In genomic region chr17:79207957-79208356, GRCh38 we compare ENCODE assay signal across 14 cellular contexts.
DNase-seq lines count a peak whose midpoint lies in the region; ATAC-seq and TF ChIP-seq lines count a peak whose summit lies in the region.
"Had no signal": no experiment of that assay in that cellular context is flagged by ENCODE, and none has a peak within 500 bp of the region (broad histone marks: within the 10 kb centered on the region; RNA-seq: fewer than 3 reads in every experiment).

No MANE protein-coding gene starts in this region.

- H2BK5ac ChIP-seq in IMR-90 (ENCODE audit: low read depth, low read length, poor library complexity, severe bottlenecking): no peak overlapping the region

- no peaks in the 10 kb centered on the region for H3K79me1 ChIP-seq in IMR-90 (ENCODE audit: low read depth in 1 of 2, low read length in 2 of 2)

- peak overlapping the region; percentile 3 for H2AFZ ChIP-seq in IMR-90 (replicated peaks; ENCODE audit: low read length, poor library complexity)

- H3K23ac ChIP-seq in IMR-90 (ENCODE audit: low read depth, low read length): no peak overlapping the region

- no peak overlapping the region for H2BK15ac ChIP-seq in IMR-90 (ENCODE audit: low read depth, low read length)

- TF ChIP-seq RAD21 in IMR-90 (IDR thresholded peaks at IDR 0.05; ENCODE audit: low read length): no peak

- no peak overlapping the region for H2BK120ac ChIP-seq in IMR-90 (ENCODE audit: low read depth, low read length)

- H3K36me3 ChIP-seq in IMR-90 (ENCODE audit: control insufficient read depth, insufficient read depth, low read length): no peaks in the 10 kb centered on the region
- no peaks in the 10 kb centered on the region for H3K36me3 ChIP-seq in endodermal cell (ENCODE audit: control insufficient read depth, insufficient read depth, low read length)
- H3K36me3 ChIP-seq: HAP-1 had no signal

- POLR2A ChIA-PET in IMR-90 (lab: Charles Lee; ENCODE audit: unreplicated experiment): no interaction called here

- ATAC-seq in IMR-90 (ENCODE audit: low read depth): no peak
- ATAC-seq in left colon: no peak
- ATAC-seq in GM21825 (IDR thresholded peaks at IDR 0.05; ENCODE audit: unreplicated experiment): no peak

- H3K9me1 ChIP-seq in IMR-90 (ENCODE audit: insufficient read depth, low read length): no peaks in the 10 kb centered on the region

- H3K4me3 Mint-ChIP-seq in endodermal cell: no peak overlapping the region
- H3K4me3 Mint-ChIP-seq: CD14-positive monocyte; CD8-positive, alpha-beta memory T cell had no signal

- H3K4me1 Mint-ChIP-seq in endodermal cell: peaks cover 4% of the 10 kb centered on the region
- H3K4me1 Mint-ChIP-seq: CD14-positive monocyte; CD8-positive, alpha-beta memory T cell had no signal

- H3K4me3 ChIP-seq in IMR-90 (ENCODE audit: insufficient read depth, low read depth, low read length) (no peak overlapping the region), endodermal cell (ENCODE audit: low read length) (no peak overlapping the region)
- H3K4me3 ChIP-seq: HAP-1 had no signal

- peaks cover 28% of the 10 kb centered on the region; the same call in 1 of the 2 replicates for H3K27me3 ChIP-seq in IMR-90 (ENCODE audit: control insufficient read depth, insufficient read depth, low read length)
- no peaks in the 10 kb centered on the region for H3K27me3 ChIP-seq in endodermal cell (ENCODE audit: control insufficient read depth, insufficient read depth, low read length, poor library complexity, severe bottlenecking)

- no peak for TF ChIP-seq POLR2A in IMR-90 (IDR thresholded peaks at IDR 0.05; ENCODE audit: low read depth, low read length)

- no peak overlapping the region for H3K56ac ChIP-seq in IMR-90 (ENCODE audit: extremely low read depth, insufficient read depth, low read length)

- H4K8ac ChIP-seq in IMR-90 (ENCODE audit: low read depth in 2 of 2, low read length in 2 of 2): no peak overlapping the region

- in situ Hi-C loops in IMR-90 (cut with MboI; ENCODE audit: low sequenced_read_pairs): no loop called here

- TF ChIP-seq CTCF in IMR-90 (conservative IDR thresholded peaks at IDR 0.05; ENCODE audit: low read depth, low read length): no peak
- no peak for TF ChIP-seq CTCF in endodermal cell (conservative IDR thresholded peaks at IDR 0.05)

- H3K27ac Mint-ChIP-seq in endodermal cell: no peak overlapping the region
- H3K27ac Mint-ChIP-seq: CD14-positive monocyte had no signal

- no peak overlapping the region for H3K14ac ChIP-seq in IMR-90 (replicated peaks; ENCODE audit: low read depth, low read length)

- H3K27ac ChIP-seq in IMR-90 (ENCODE audit: insufficient read depth, low read length): no peak overlapping the region
- no peak overlapping the region for H3K27ac ChIP-seq in endodermal cell (ENCODE audit: low read depth, low read length)
- H3K27ac ChIP-seq: 22Rv1 had no signal

- H3K4ac ChIP-seq in IMR-90 (ENCODE audit: low read depth, low read length): no peak overlapping the region

- H3K9ac ChIP-seq in IMR-90 (ENCODE audit: low read depth, low read length) (no peak overlapping the region), endodermal cell (ENCODE audit: extremely low read depth, low read length, poor library complexity, severe bottlenecking) (no peak overlapping the region)

- H3K9me3 ChIP-seq in IMR-90 (ENCODE audit: control insufficient read depth, insufficient read depth, low read length): no peaks in the 10 kb centered on the region
- H3K9me3 ChIP-seq in endodermal cell (ENCODE audit: control insufficient read depth, low read length): no peaks in the 10 kb centered on the region
- H3K9me3 ChIP-seq: Caco-2, HAP-1 had no signal

- H2AK5ac ChIP-seq in IMR-90 (ENCODE audit: low read depth, low read length): no peak overlapping the region

- DNase-seq in NCI-H82 (lab: John Stamatoyannopoulos, UW): peak; percentile 52
- DNase-seq in NCI-H82 treated with DMSO at 0.1 percent for 48 hours (lab: John Stamatoyannopoulos, UW; ENCODE audit: unreplicated experiment): no peak
- DNase-seq in IMR-90: no peak
- DNase-seq in endodermal cell: peak; percentile 58
- DNase-seq in left colon: no peak
- DNase-seq in CD1c-positive myeloid dendritic cell (ENCODE audit: extremely low spot score): no peak
- DNase-seq: Caco-2; CD8-positive, alpha-beta memory T cell; DMS53; KBM-7 had no signal

- no peaks in the 10 kb centered on the region for H3K36me3 Mint-ChIP-seq in endodermal cell (ENCODE audit: low read depth)
- H3K36me3 Mint-ChIP-seq: CD14-positive monocyte; CD8-positive, alpha-beta memory T cell had no signal

- CTCF ChIA-PET in IMR-90 (lab: Yijun Ruan, JAX): no interaction called here

- dilution Hi-C loops in IMR-90 (cut with HindIII; ENCODE audit: low sequenced_read_pairs, unreplicated experiment): no loop called here

- no peaks in the 10 kb centered on the region for H3K9me3 Mint-ChIP-seq in endodermal cell
- H3K9me3 Mint-ChIP-seq: CD8-positive, alpha-beta memory T cell had no signal

- H2BK20ac ChIP-seq in IMR-90 (ENCODE audit: low read depth, low read length): no peak overlapping the region

- no peak overlapping the region for H4K91ac ChIP-seq in IMR-90 (ENCODE audit: insufficient read depth, low read depth, low read length)

- no peak overlapping the region for H3K18ac ChIP-seq in IMR-90 (ENCODE audit: low read depth, low read length)

- H4K20me1 ChIP-seq in IMR-90 (ENCODE audit: insufficient read depth, low read length): no peaks in the 10 kb centered on the region

- no peak overlapping the region for H3K4me2 ChIP-seq in IMR-90 (ENCODE audit: low read depth, low read length)

- intact Hi-C loops in IMR-90 (cut with micrococcal nuclease): no loop called here
- intact Hi-C loops in left colon (cut with DNase I, micrococcal nuclease): no loop called here

- H3K27me3 Mint-ChIP-seq in endodermal cell (ENCODE audit: insufficient read depth): no peaks in the 10 kb centered on the region

- WGBS in IMR-90 (ENCODE audit: extremely low coverage in 2 of 2, insufficient read length in 1 of 2), 2 experiments: no CpG with 5 or more reads among the region's 13 CpGs
- 83 to 91% methylated on average over 8 to 13 of the region's 13 CpGs for WGBS in endodermal cell (ENCODE audit: insufficient coverage in 1 of 2, insufficient read length in 1 of 2), 2 experiments

- BruUV-seq in IMR-90 (replicated peaks; lab: Mats Ljungman, UMichigan): no TSS peak

- H3K4me1 ChIP-seq in IMR-90 (ENCODE audit: control insufficient read depth, insufficient read depth, low read length): no peaks in the 10 kb centered on the region
- no peaks in the 10 kb centered on the region for H3K4me1 ChIP-seq in endodermal cell (ENCODE audit: control insufficient read depth, insufficient read depth, low read length)
- H3K4me1 ChIP-seq: Caco-2, HAP-1 had no signal

- no peak overlapping the region for H4K5ac ChIP-seq in IMR-90 (ENCODE audit: low read depth, low read length)

- H2AK9ac ChIP-seq in IMR-90 (replicated peaks; ENCODE audit: low read depth, low read length, poor library complexity): no peak overlapping the region

TF ChIP-seq in IMR-90, 13 proteins besides CTCF, POLR2A, EP300 and RAD21:
- TF ChIP-seq MAZ (IDR thresholded peaks at IDR 0.05; ENCODE audit: borderline replicate concordance, low read depth, low read length) (no peak), RCOR1 (IDR thresholded peaks at IDR 0.05; ENCODE audit: insufficient replicate concordance, low read length) (no peak), CEBPB (IDR thresholded peaks at IDR 0.05; ENCODE audit: low read depth, low read length) (no peak), SMC3 (IDR thresholded peaks at IDR 0.05; ENCODE audit: low read depth, low read length) (no peak), BHLHE40 (IDR thresholded peaks at IDR 0.05; ENCODE audit: low read depth, low read length) (no peak), MXI1 (IDR thresholded peaks at IDR 0.05; ENCODE audit: borderline replicate concordance, low read depth, low read length) (no peak), RFX5 (IDR thresholded peaks at IDR 0.05; ENCODE audit: low read depth, low read length) (no peak), CHD1 (IDR thresholded peaks at IDR 0.05; ENCODE audit: low read depth, low read length) (no peak), USF2 (IDR thresholded peaks at IDR 0.05; ENCODE audit: low read depth, low read length) (no peak), NFE2L2 (IDR thresholded peaks at IDR 0.05; ENCODE audit: low read depth, low read length) (no peak), MAFK (IDR thresholded peaks at IDR 0.05; ENCODE audit: low read depth, low read length) (no peak), FOS (IDR thresholded peaks at IDR 0.05; ENCODE audit: low read depth, low read length) (no peak)
- TF ChIP-seq, protein P1, sequence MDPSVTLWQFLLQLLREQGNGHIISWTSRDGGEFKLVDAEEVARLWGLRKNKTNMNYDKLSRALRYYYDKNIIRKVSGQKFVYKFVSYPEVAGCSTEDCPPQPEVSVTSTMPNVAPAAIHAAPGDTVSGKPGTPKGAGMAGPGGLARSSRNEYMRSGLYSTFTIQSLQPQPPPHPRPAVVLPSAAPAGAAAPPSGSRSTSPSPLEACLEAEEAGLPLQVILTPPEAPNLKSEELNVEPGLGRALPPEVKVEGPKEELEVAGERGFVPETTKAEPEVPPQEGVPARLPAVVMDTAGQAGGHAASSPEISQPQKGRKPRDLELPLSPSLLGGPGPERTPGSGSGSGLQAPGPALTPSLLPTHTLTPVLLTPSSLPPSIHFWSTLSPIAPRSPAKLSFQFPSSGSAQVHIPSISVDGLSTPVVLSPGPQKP (IDR thresholded peaks at IDR 0.05; ENCODE audit: borderline replicate concordance, low read depth, low read length): no peak

Comparison
In these comparisons a context has a peak if more than half of its experiments do, and no peak if none do; other contexts are left out.
1. DNase-seq: peak in NCI-H82 (single experiment) and endodermal cell (single experiment); none in NCI-H82 treated with DMSO at 0.1 percent for 48 hours (single experiment), IMR-90 (single experiment), left colon (0 of 2) and CD1c-positive myeloid dendritic cell (single experiment).